2 cellular contexts compared by ENCODE assay signal in genomic region chr2:127529416-127529815, GRCh38. TPM values are rescaled to one million over a fixed set of nuclear protein-coding genes. Genes with fewer than 3 reads are reported as not detected.
"Had no signal": no experiment of that assay in that cellular context is flagged by ENCODE, and none has a peak within 500 bp of the region (broad histone marks: within the 10 kb centered on the region; RNA-seq: fewer than 3 reads in every experiment).

No MANE protein-coding gene starts in this region.

RNA-seq across cellular contexts. Expression of gene MYO7B, which starts 6.1 kb away (rescaled TPM):
- total RNA-seq: bronchial epithelial cell, WTC11 had no signal
